22 cellular contexts compared by ENCODE assay signal in the genomic region with DNA sequence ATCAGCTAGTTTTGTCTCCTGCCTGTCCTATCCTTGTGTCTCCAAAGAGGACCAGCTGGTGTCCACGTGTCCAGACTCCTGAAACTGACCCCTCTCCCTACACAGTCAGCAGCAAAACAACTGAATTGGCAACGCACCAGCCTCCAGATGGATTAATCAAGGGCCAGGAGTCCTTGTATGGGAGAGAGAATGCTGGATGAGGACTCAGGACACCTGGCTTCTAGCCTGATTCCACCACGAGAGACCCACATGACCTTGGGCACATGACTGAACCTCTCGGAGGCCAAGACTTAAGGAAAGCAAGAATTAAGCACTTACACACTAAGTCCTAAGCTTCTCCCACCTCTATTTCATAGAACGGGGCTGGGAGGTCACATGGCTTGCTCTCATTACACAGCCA.
A peak's percentile ranks its signal among the peaks of the same experiment; 100 is the strongest.
DNase-seq lines count a peak whose midpoint lies in the region; ATAC-seq and TF ChIP-seq lines count a peak whose summit lies in the region.
"Had no signal": no experiment of that assay in that cellular context is flagged by ENCODE, and none has a peak within 500 bp of the region (broad histone marks: within the 10 kb centered on the region; RNA-seq: fewer than 3 reads in every experiment).

No MANE protein-coding gene starts in this region.

- no peak for TF ChIP-seq POLR2A in testis (IDR thresholded peaks at IDR 0.05)

- H3K27me3 ChIP-seq in testis, result no peaks in the 10 kb centered on the region
- H3K27me3 ChIP-seq: foreskin keratinocyte, pancreas, tibial nerve had no signal

- TF ChIP-seq CTCF in testis (IDR thresholded peaks at IDR 0.05), result no peak

- H3K27ac ChIP-seq in testis, result no peak overlapping the region
- H3K27ac ChIP-seq: foreskin keratinocyte, pancreas, tibial nerve had no signal

- ATAC-seq in left ventricle myocardium superior, result peak; percentile 96
- ATAC-seq in HG03095 (IDR thresholded peaks at IDR 0.05; ENCODE audit: unreplicated experiment), result no peak
- ATAC-seq: foreskin keratinocyte; naive thymus-derived CD4-positive, alpha-beta T cell; pancreas; stimulated activated naive CD8-positive, alpha-beta T cell treated with anti-CD3 and anti-CD28 coated beads, Interleukin-15, Interleukin-2, amounts not matched to agents 100 U/mL and 50 U/mL, for 24 hours had no signal

- intact Hi-C loops in left ventricle myocardium superior (cut with micrococcal nuclease), result no loop called here
- intact Hi-C loops in testis (cut with DNase I; ENCODE audit: low total_unique reads), result no loop called here

- peaks cover 29% of the 10 kb centered on the region for H3K4me1 ChIP-seq in testis
- H3K4me1 ChIP-seq: foreskin keratinocyte, pancreas had no signal

- no peaks in the 10 kb centered on the region for H3K36me3 ChIP-seq in testis (ENCODE audit: low read depth, missing control alignments)
- H3K36me3 ChIP-seq: pancreas, tibial nerve had no signal

- H3K9me3 ChIP-seq in testis, result no peaks in the 10 kb centered on the region
- H3K9me3 ChIP-seq: pancreas had no signal

- H3K4me3 ChIP-seq in testis, result no peak overlapping the region
- H3K4me3 ChIP-seq: pancreas, tibial nerve had no signal

- DNase-seq in NCI-H2196 treated with DMSO at 0.1 percent for 48 hours (lab: John Stamatoyannopoulos, UW; ENCODE audit: unreplicated experiment), result peak; percentile 72
- DNase-seq in cerebellar cortex (ENCODE audit: low spot score), result peak; percentile 97
- peak; percentile 65 for DNase-seq in left ventricle myocardium superior
- DNase-seq in testis, result peak; percentile 84
- DNase-seq in A172 (ENCODE audit: low spot score), result no peak
- no peak for DNase-seq in NCI-H510A (lab: John Stamatoyannopoulos, UW)
- DNase-seq: activated CD4-positive, alpha-beta T cell treated with anti-CD3 and anti-CD28 coated beads, Interleukin-2, amount 10 ng/mL, durations not matched to agents 7 days and 5 days; activated CD8-positive, alpha-beta memory T cell treated with anti-CD3 and anti-CD28 coated beads, Interleukin-2, amount 50 U/mL, for 4 hours; foreskin keratinocyte; HFFc6; mesenchymal stem cell; naive thymus-derived CD4-positive, alpha-beta T cell; NCI-H1105; OCI-M1; pancreas; SIG-M5; small intestine; stimulated activated CD4-positive, alpha-beta T cell treated with anti-CD3 and anti-CD28 coated beads, Interleukin-2, amount 100 ng/mL, for 48 hours; stimulated activated naive CD8-positive, alpha-beta T cell treated with anti-CD3 and anti-CD28 coated beads, Interleukin-15, Interleukin-2, amounts not matched to agents 100 U/mL and 50 U/mL, for 24 hours; T-helper 1 cell had no signal

- WGBS in testis, 2 donors, result 36 to 59% methylated on average over 3 to 5 of the region's 5 CpGs

Comparison
In these comparisons a context has a peak if more than half of its experiments do, and no peak if none do; other contexts are left out.
1. DNase-seq: peak in NCI-H2196 treated with DMSO at 0.1 percent for 48 hours (single experiment), cerebellar cortex (single experiment), left ventricle myocardium superior (single experiment) and testis (single experiment); none in A172 (single experiment) and NCI-H510A (single experiment).